ENCODE assay signal across 9 cellular contexts in genomic region chr6:116218172-116218633, GRCh38. TPM values are rescaled to one million over a fixed set of nuclear protein-coding genes. Genes with fewer than 3 reads are reported as not detected.
DNase-seq lines count a peak whose midpoint lies in the region; ATAC-seq and TF ChIP-seq lines count a peak whose summit lies in the region.
"Had no signal": no experiment of that assay in that cellular context is flagged by ENCODE, and none has a peak within 500 bp of the region (broad histone marks: within the 10 kb centered on the region; RNA-seq: fewer than 3 reads in every experiment).

No MANE protein-coding gene starts in this region.

- H3K36me3 Mint-ChIP-seq in chondrocyte (ENCODE audit: low read depth) = no peaks in the 10 kb centered on the region

- H3K27me3 Mint-ChIP-seq in chondrocyte (ENCODE audit: low read depth) = no peaks in the 10 kb centered on the region

- TF ChIP-seq CTCF in chondrocyte (IDR thresholded peaks at IDR 0.05) = peak; percentile 87

- H3K27ac Mint-ChIP-seq in chondrocyte (ENCODE audit: unreplicated experiment) = peak overlapping the region; percentile 27

- no peak overlapping the region for H3K4me3 Mint-ChIP-seq in chondrocyte (ENCODE audit: unreplicated experiment)

- DNase-seq in NCI-H2171 treated with DMSO at 0.1 percent for 48 hours (lab: John Stamatoyannopoulos, UW) = peak; percentile 41
- no peak for DNase-seq in NCI-H2171 (lab: John Stamatoyannopoulos, UW)
- DNase-seq in NCI-H1694 treated with DMSO at 0.1 percent for 48 hours (lab: John Stamatoyannopoulos, UW) = peak; percentile 8
- no peak for DNase-seq in chondrocyte (ENCODE audit: low spot score)
- peak; percentile 11 for DNase-seq in retina
- no peak for DNase-seq in 8988T
- DNase-seq: central memory CD4-positive, alpha-beta T cell had no signal

- H3K9me3 Mint-ChIP-seq in chondrocyte (ENCODE audit: low read depth) = no peaks in the 10 kb centered on the region

- peaks cover 45% of the 10 kb centered on the region for H3K4me1 Mint-ChIP-seq in chondrocyte (ENCODE audit: low read depth)

- ATAC-seq in HG03139 (IDR thresholded peaks at IDR 0.05; ENCODE audit: unreplicated experiment) (no peak), GM21619 (IDR thresholded peaks at IDR 0.05; ENCODE audit: unreplicated experiment) (no peak)

RNA-seq across cellular contexts. Expression of gene TSPYL4, which starts 35.7 kb away (rescaled TPM):
- total RNA-seq in chondrocyte = 27.2 to 33.1 TPM (median 27.6 TPM) in 3 replicates

Comparison
In these comparisons a context has a peak if more than half of its experiments do, and no peak if none do; other contexts are left out.
1. DNase-seq: peak in NCI-H2171 treated with DMSO at 0.1 percent for 48 hours (single experiment), NCI-H1694 treated with DMSO at 0.1 percent for 48 hours (single experiment) and retina (single experiment); none in NCI-H2171 (single experiment), chondrocyte (single experiment) and 8988T (single experiment).